ENCODE assay signal across 1 cellular context in the genomic region with DNA sequence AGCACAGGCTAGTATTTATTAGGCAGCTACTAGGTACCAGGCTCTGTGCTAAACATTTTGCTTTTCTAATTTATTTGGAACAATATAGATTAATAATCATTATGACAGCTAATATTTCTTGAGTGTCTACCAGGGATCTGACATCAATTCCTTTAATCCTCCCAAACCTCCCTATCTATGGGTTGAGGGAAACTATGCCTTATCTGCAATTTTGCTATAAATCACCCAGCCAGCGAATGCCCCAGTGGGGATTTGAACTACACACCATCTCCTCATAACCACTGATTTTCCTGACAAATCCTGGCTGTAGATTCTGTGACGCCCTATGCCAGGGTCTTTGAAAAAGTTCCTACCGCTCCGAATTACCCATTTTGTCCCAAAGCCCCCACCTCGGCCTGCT.
TF ChIP-seq lines count a peak whose summit lies in the region.

No MANE protein-coding gene starts in this region.

TF ChIP-seq in HCT116, 20 proteins besides CTCF, POLR2A, EP300 and RAD21 (continued from another document):
- TF ChIP-seq, protein P1, sequence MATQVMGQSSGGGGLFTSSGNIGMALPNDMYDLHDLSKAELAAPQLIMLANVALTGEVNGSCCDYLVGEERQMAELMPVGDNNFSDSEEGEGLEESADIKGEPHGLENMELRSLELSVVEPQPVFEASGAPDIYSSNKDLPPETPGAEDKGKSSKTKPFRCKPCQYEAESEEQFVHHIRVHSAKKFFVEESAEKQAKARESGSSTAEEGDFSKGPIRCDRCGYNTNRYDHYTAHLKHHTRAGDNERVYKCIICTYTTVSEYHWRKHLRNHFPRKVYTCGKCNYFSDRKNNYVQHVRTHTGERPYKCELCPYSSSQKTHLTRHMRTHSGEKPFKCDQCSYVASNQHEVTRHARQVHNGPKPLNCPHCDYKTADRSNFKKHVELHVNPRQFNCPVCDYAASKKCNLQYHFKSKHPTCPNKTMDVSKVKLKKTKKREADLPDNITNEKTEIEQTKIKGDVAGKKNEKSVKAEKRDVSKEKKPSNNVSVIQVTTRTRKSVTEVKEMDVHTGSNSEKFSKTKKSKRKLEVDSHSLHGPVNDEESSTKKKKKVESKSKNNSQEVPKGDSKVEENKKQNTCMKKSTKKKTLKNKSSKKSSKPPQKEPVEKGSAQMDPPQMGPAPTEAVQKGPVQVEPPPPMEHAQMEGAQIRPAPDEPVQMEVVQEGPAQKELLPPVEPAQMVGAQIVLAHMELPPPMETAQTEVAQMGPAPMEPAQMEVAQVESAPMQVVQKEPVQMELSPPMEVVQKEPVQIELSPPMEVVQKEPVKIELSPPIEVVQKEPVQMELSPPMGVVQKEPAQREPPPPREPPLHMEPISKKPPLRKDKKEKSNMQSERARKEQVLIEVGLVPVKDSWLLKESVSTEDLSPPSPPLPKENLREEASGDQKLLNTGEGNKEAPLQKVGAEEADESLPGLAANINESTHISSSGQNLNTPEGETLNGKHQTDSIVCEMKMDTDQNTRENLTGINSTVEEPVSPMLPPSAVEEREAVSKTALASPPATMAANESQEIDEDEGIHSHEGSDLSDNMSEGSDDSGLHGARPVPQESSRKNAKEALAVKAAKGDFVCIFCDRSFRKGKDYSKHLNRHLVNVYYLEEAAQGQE (IDR thresholded peaks at IDR 0.05; ENCODE audit: low read depth): no peak
- TF ChIP-seq FOSL1 (IDR thresholded peaks at IDR 0.05; ENCODE audit: low read depth) (no peak), SRF (IDR thresholded peaks at IDR 0.05; ENCODE audit: low read depth) (no peak), ZBTB33 (IDR thresholded peaks at IDR 0.05; ENCODE audit: extremely low read depth, insufficient replicate concordance, low read length) (no peak), EGR1 (IDR thresholded peaks at IDR 0.05; ENCODE audit: low read depth) (no peak), EZH2phosphoT487 (IDR thresholded peaks at IDR 0.05; ENCODE audit: borderline replicate concordance) (no peak)
